1 cellular context compared by ENCODE assay signal in the genomic region with DNA sequence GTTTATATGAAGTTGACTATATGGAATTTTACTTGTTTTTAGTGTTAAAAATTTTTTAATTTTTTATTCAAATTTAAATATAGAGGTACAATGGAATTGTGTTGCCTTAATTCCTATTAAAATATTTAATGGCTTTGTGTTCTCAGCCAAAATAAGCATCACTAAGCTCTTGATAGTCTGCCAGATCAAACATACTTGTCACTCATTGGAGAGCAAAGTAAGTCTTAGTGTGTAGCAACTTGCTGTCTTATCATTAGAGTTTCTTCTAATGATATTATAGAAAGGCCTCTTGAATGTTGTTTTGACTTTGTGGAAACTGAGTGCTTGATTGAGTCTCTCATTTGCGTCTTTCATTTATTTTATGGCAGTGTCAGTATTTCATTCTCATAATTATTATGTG.
TF ChIP-seq lines count a peak whose summit lies in the region.

No MANE protein-coding gene starts in this region.

TF ChIP-seq in GM23338, 12 proteins besides CTCF, POLR2A, EP300 and RAD21 (continued from another document):
- no peak for TF ChIP-seq REST (IDR thresholded peaks at IDR 0.05; ENCODE audit: unreplicated experiment)
- no peak for TF ChIP-seq JUNB (IDR thresholded peaks at IDR 0.05; ENCODE audit: unreplicated experiment)
- TF ChIP-seq ZNF462 (CRISPR knock-in tag; IDR thresholded peaks at IDR 0.05): no peak
- TF ChIP-seq NANOG (IDR thresholded peaks at IDR 0.05; ENCODE audit: borderline replicate concordance): no peak
- TF ChIP-seq ZNF331 (CRISPR knock-in tag; IDR thresholded peaks at IDR 0.05; ENCODE audit: low read depth): no peak
- TF ChIP-seq EZH2 (IDR thresholded peaks at IDR 0.05; ENCODE audit: low read depth, unreplicated experiment): no peak
